ENCODE assay signal across 8 cellular contexts in genomic region chr15:82709421-82710207, GRCh38. TPM values are rescaled to one million over a fixed set of nuclear protein-coding genes. Genes with fewer than 3 reads are reported as not detected.
DNase-seq lines count a peak whose midpoint lies in the region; ATAC-seq and TF ChIP-seq lines count a peak whose summit lies in the region.

AP3B2 (minus strand) TSS chr15:82709875; CDS start chr15:82709706, 169 bp downstream.

- H3K27ac ChIP-seq in AG04450 (ENCODE audit: low read depth, low read length), result no peak within 1 kb of the TSS

- WGBS in lower leg skin, 2 donors, result 1% methylated on average over 37 to 55 of the region's 95 CpGs

- no peak for TF ChIP-seq CTCF in AG04450 (IDR thresholded peaks at IDR 0.05; ENCODE audit: low read depth, low read length)
- TF ChIP-seq CTCF in lower leg skin (IDR thresholded peaks at IDR 0.05), result no peak

- intact Hi-C loops in lower leg skin (cut with DNase I; ENCODE audit: low total_unique reads), result no loop called here

- H3K27me3 ChIP-seq in AG04450 (ENCODE audit: control insufficient read depth, insufficient read depth, low read length), result peaks cover 4% of the 10 kb centered on the region

- TF ChIP-seq POLR2A in lower leg skin (IDR thresholded peaks at IDR 0.05), result no peak

- H3K4me3 ChIP-seq in AG04450 (ENCODE audit: low read depth, low read length) (peak within 1 kb of the TSS; percentile 66), lower leg skin (ENCODE audit: low read depth, poor library complexity, severe bottlenecking) (peak within 1 kb of the TSS; percentile 46)

- CTCF ChIA-PET in AG04450 (lab: Charles Lee), result no interaction called here

- POLR2A ChIA-PET in AG04450 (lab: Yijun Ruan, JAX), result interaction anchor here (0.6 to 1.0 kb wide), 3 partner anchors 167 to 497 kb away, joined by 3 to 6 read pairs (median 3); partner anchors contain the start of gene RPS17

- H3K9me3 ChIP-seq in AG04450 (ENCODE audit: control insufficient read depth, insufficient read depth, low read length), result no peaks in the 10 kb centered on the region; the same call in 1 of the 2 replicates

- no peak for DNase-seq in AG04450 (ENCODE audit: low read depth, low spot score)
- peak; percentile 73 for DNase-seq in NCI-H524 treated with DMSO at 0.1 percent for 48 hours (lab: John Stamatoyannopoulos, UW)
- peak; percentile 52 to 61 for DNase-seq in activated CD4-positive, alpha-beta T cell treated with anti-CD3 and anti-CD28 coated beads, Interleukin-2, amount 50 U/mL, for 24 hours (ENCODE audit: low read depth in 1 of 2, low spot score in 1 of 2)
- DNase-seq in dermis blood vessel endothelial cell, result peak; percentile 56
- DNase-seq in lower leg skin (ENCODE audit: low spot score in 2 of 2), result peak; percentile 51 to 92
- DNase-seq in stimulated activated CD4-positive, alpha-beta T cell treated with anti-CD3 and anti-CD28 coated beads, Interleukin-4, amount 100 ng/mL, for 24 hours, result peak; percentile 71

- ATAC-seq in GM19043 (IDR thresholded peaks at IDR 0.05; ENCODE audit: low read depth, unreplicated experiment), result peak; percentile 85
- ATAC-seq in HG03378 (IDR thresholded peaks at IDR 0.05; ENCODE audit: unreplicated experiment), result peak; percentile 74

RNA-seq across cellular contexts. Expression of gene AP3B2, which starts in this region (rescaled TPM):
- 0.22 and 0.43 TPM in 2 replicates for polyA plus RNA-seq in AG04450 (2011; rRNA removed)
- polyA minus RNA-seq in AG04450 (2011; rRNA and poly(A)+ RNA removed), result 0.51 and 0.78 TPM in 2 replicates
- 0.17 TPM in 1 of 2 replicates, not detected in the other for total RNA-seq in dermis blood vessel endothelial cell
- 1 to 10 TPM; 1.3 to 6.2 (median 2.4) TPM for total RNA-seq in lower leg skin

Comparison
In these comparisons a context has a peak if more than half of its experiments do, and no peak if none do; other contexts are left out.
1. Peak in DNase-seq in dermis blood vessel endothelial cell; RNA of the gene not detected or under 1 TPM.